10 cellular contexts compared by ENCODE assay signal in the genomic region with DNA sequence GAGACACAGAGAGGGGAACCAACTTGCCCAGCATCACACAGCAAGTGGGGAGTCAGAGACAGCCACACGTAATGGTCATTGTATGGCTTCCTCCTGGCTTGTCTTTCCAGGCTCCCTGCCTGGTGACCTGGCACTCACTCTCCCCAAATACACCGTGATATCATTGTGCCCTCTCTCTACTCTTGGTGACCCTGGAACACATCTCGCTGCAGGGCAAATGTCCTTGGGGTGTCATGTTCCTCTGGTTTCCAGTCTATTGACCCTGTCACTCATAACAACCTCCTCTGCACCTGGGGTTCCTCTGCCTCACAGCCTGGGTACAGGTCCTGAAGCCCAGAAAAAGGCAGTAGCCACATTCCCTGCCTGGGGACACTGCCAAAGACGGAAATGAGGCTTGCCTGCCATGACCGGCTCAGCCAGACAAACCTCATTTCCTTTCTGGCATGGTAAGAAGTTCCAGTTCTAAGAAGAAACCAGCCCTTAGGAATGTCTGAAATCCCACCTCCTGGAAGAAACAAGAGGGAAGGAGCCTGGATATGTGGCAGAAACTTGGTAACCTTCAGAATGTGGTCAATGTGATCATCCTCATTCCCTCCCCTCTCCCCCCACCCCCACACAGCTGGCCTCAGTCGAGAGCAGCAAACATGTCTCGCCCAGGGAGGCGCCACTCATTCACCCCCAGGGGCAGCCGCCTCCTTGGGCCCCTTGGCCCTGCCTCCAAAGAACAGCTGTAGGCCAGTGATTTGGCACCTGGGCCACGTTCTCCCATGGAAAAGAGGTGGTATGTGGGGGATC. TPM values are rescaled to one million over a fixed set of nuclear protein-coding genes. Genes with fewer than 3 reads are reported as not detected.
A peak's percentile ranks its signal among the peaks of the same experiment; 100 is the strongest.
DNase-seq lines count a peak whose midpoint lies in the region; ATAC-seq and TF ChIP-seq lines count a peak whose summit lies in the region.
"Had no signal": no experiment of that assay in that cellular context is flagged by ENCODE, and none has a peak within 500 bp of the region (broad histone marks: within the 10 kb centered on the region; RNA-seq: fewer than 3 reads in every experiment).

No MANE protein-coding gene starts in this region.

- no peak for TF ChIP-seq CTCF in body of pancreas (IDR thresholded peaks at IDR 0.05)

- intact Hi-C loops in body of pancreas (cut with DNase I) = no loop called here

- peak overlapping the region in 3 of 4 donors; percentile 41 to 60 (median 59) for H3K27ac ChIP-seq in body of pancreas

- 41 to 47% methylated on average over 8 to 10 of the region's 10 CpGs for WGBS in body of pancreas, 2 donors

- DNase-seq in H7 (peak; percentile 65), body of pancreas (peak; percentile 29 to 44 (median 37)), iPS-NIHi7 (ENCODE audit: extremely low spot score) (peak; percentile 52), DMS79 (lab: John Stamatoyannopoulos, UW) (no peak)
- DNase-seq in stimulated activated effector memory CD8-positive, alpha-beta T cell treated with anti-CD3 and anti-CD28 coated beads, Interleukin-12 subunit alpha, Interleukin-12 subunit beta, amount 100 ng/mL, for 72 hours (ENCODE audit: low spot score in 2 of 2) = no peak
- DNase-seq: activated effector memory CD4-positive, alpha-beta T cell treated with anti-CD3 and anti-CD28 coated beads, Interleukin-2, amount 50 U/mL, for 16 hours; NCI-H146 had no signal

- no peak for TF ChIP-seq POLR2A in body of pancreas (IDR thresholded peaks at IDR 0.05)

- no peaks in the 10 kb centered on the region for H3K9me3 Mint-ChIP-seq in stimulated activated effector memory CD8-positive, alpha-beta T cell treated with anti-CD3 and anti-CD28 coated beads, Interleukin-12 subunit alpha, Interleukin-12 subunit beta, amount 100 ng/mL, for 72 hours

- peak overlapping the region; percentile 85 for H3K27ac Mint-ChIP-seq in stimulated activated effector memory CD8-positive, alpha-beta T cell treated with anti-CD3 and anti-CD28 coated beads, Interleukin-12 subunit alpha, Interleukin-12 subunit beta, amount 100 ng/mL, for 72 hours

- H3K9me3 ChIP-seq in body of pancreas = no peaks in the 10 kb centered on the region

- H3K36me3 Mint-ChIP-seq in stimulated activated effector memory CD8-positive, alpha-beta T cell treated with anti-CD3 and anti-CD28 coated beads, Interleukin-12 subunit alpha, Interleukin-12 subunit beta, amount 100 ng/mL, for 72 hours = peaks cover 44% of the 10 kb centered on the region

- H3K36me3 ChIP-seq in H7 (replicated peaks; ENCODE audit: control insufficient read depth, insufficient read depth, low read length) (no peaks in the 10 kb centered on the region), body of pancreas (replicated peaks in 1 of 2; ENCODE audit: insufficient read depth in 1 of 2, low read depth in 2 of 2) (peaks cover 0 to under 1% of the 10 kb centered on the region in 2 donors)

- no peak overlapping the region for H3K4me3 Mint-ChIP-seq in stimulated activated effector memory CD8-positive, alpha-beta T cell treated with anti-CD3 and anti-CD28 coated beads, Interleukin-12 subunit alpha, Interleukin-12 subunit beta, amount 100 ng/mL, for 72 hours

- H3K4me3 ChIP-seq in H7 (ENCODE audit: insufficient read depth, low read depth, low read length) (no peak overlapping the region), body of pancreas (no peak overlapping the region)

- H3K27me3 ChIP-seq in H7 (ENCODE audit: control insufficient read depth, insufficient read depth, low read length) (no peaks in the 10 kb centered on the region), body of pancreas (no peaks in the 10 kb centered on the region)

- H3K4me1 ChIP-seq in body of pancreas = peaks cover 15% of the 10 kb centered on the region

- ATAC-seq in body of pancreas (peak; percentile 70), GM21576 (IDR thresholded peaks at IDR 0.05; ENCODE audit: unreplicated experiment) (no peak), HG03439 (IDR thresholded peaks at IDR 0.05; ENCODE audit: unreplicated experiment) (no peak), HG02870 (IDR thresholded peaks at IDR 0.05; ENCODE audit: unreplicated experiment) (no peak)
- ATAC-seq in stimulated activated effector memory CD8-positive, alpha-beta T cell treated with anti-CD3 and anti-CD28 coated beads, Interleukin-12 subunit alpha, Interleukin-12 subunit beta, amount 100 ng/mL, for 72 hours = no peak

- peaks cover 26% of the 10 kb centered on the region for H3K4me1 Mint-ChIP-seq in stimulated activated effector memory CD8-positive, alpha-beta T cell treated with anti-CD3 and anti-CD28 coated beads, Interleukin-12 subunit alpha, Interleukin-12 subunit beta, amount 100 ng/mL, for 72 hours

RNA-seq across cellular contexts. Expression of a gene that starts 30.6 kb away (rescaled TPM):
- 30.4 and 33.7 TPM in 2 replicates for total RNA-seq in H7 (2014; rRNA removed; shearing (Covaris generic))
- total RNA-seq in body of pancreas = 1 to 10 TPM; 5.6 to 8.6 TPM

Comparison
In these comparisons a context has a peak if more than half of its experiments do, and no peak if none do; other contexts are left out.
1. DNase-seq: peak in H7 (single experiment), body of pancreas (4 of 4) and iPS-NIHi7 (single experiment); none in stimulated activated effector memory CD8-positive, alpha-beta T cell treated with anti-CD3 and anti-CD28 coated beads, Interleukin-12 subunit alpha, Interleukin-12 subunit beta, amount 100 ng/mL, for 72 hours (0 of 2) and DMS79 (single experiment).